10 cellular contexts compared by ENCODE assay signal in genomic region chr2:33526132-33526531, GRCh38. TPM values are rescaled to one million over a fixed set of nuclear protein-coding genes. Genes with fewer than 3 reads are reported as not detected.
DNase-seq lines count a peak whose midpoint lies in the region; ATAC-seq and TF ChIP-seq lines count a peak whose summit lies in the region.
"Had no signal": no experiment of that assay in that cellular context is flagged by ENCODE, and none has a peak within 500 bp of the region (broad histone marks: within the 10 kb centered on the region; RNA-seq: fewer than 3 reads in every experiment).

No MANE protein-coding gene starts in this region.

- TF ChIP-seq CTCF in DOHH2 (IDR thresholded peaks at IDR 0.05; ENCODE audit: low read depth, low read length, poor library complexity, severe bottlenecking): no peak
- TF ChIP-seq CTCF in fibroblast of the aortic adventitia (IDR thresholded peaks at IDR 0.05; ENCODE audit: insufficient read depth, low read length): no peak

- H3K27me3 ChIP-seq in DOHH2 (ENCODE audit: control insufficient read depth, low read length): no peaks in the 10 kb centered on the region
- H3K27me3 ChIP-seq: spleen had no signal

- H3K4me1 ChIP-seq in DOHH2 (ENCODE audit: control insufficient read depth, low read length): peaks cover 73% of the 10 kb centered on the region

- peaks cover 83% of the 10 kb centered on the region for H3K36me3 ChIP-seq in DOHH2 (ENCODE audit: control insufficient read depth, low read length)

- peak overlapping the region; percentile 94 for H3K4me2 ChIP-seq in DOHH2 (ENCODE audit: low read length)

- H3K4me3 ChIP-seq in DOHH2 (ENCODE audit: low read length) (no peak overlapping the region), fibroblast of the aortic adventitia (ENCODE audit: low read depth, low read length) (no peak overlapping the region)
- H3K4me3 ChIP-seq: spleen had no signal

- no peaks in the 10 kb centered on the region for H3K9me2 ChIP-seq in DOHH2 (replicated peaks; ENCODE audit: control insufficient read depth, low read length)

- ATAC-seq in HG03159 (IDR thresholded peaks at IDR 0.05; ENCODE audit: unreplicated experiment): peak; percentile 34

- H3F3A ChIP-seq in DOHH2 (ENCODE audit: control insufficient read depth, insufficient read depth): peaks cover 56% of the 10 kb centered on the region

- H3K79me2 ChIP-seq in DOHH2 (ENCODE audit: control insufficient read depth, low read length): peaks cover 2% of the 10 kb centered on the region

- peak overlapping the region; percentile 100 for H3K27ac ChIP-seq in DOHH2 (ENCODE audit: low read depth, low read length)

- H4K20me1 ChIP-seq in DOHH2 (ENCODE audit: control insufficient read depth, insufficient read depth, low read depth, low read length): no peaks in the 10 kb centered on the region

- DNase-seq in T1000 (lab: John Stamatoyannopoulos, UW) (peak; percentile 2), fibroblast of the aortic adventitia (ENCODE audit: low read depth) (peak; percentile 55), NCI-H1048 (lab: John Stamatoyannopoulos, UW) (no peak), iPS-NIHi7 (ENCODE audit: extremely low spot score) (no peak), NCI-H748 treated with DMSO at 0.1 percent for 48 hours (lab: John Stamatoyannopoulos, UW) (no peak), NCI-H82 (lab: John Stamatoyannopoulos, UW) (no peak)
- DNase-seq: NCI-H187, spleen had no signal

- no peaks in the 10 kb centered on the region for H3K9me3 ChIP-seq in DOHH2 (ENCODE audit: control insufficient read depth, insufficient read depth, low read length)
- H3K9me3 ChIP-seq: spleen had no signal

RNA-seq across cellular contexts. Expression of gene RASGRP3, which starts 49.7 kb away (rescaled TPM):
- 5.9 and 7.8 TPM in 2 replicates for total RNA-seq in fibroblast of the aortic adventitia (ENCODE audit: low replicate concordance)

Comparison
In these comparisons a context has a peak if more than half of its experiments do, and no peak if none do; other contexts are left out.
1. DNase-seq: peak in T1000 (single experiment) and fibroblast of the aortic adventitia (single experiment); none in NCI-H1048 (single experiment), iPS-NIHi7 (single experiment), NCI-H748 treated with DMSO at 0.1 percent for 48 hours (single experiment) and NCI-H82 (single experiment).